19 cellular contexts compared by ENCODE assay signal in genomic region chr3:120137548-120137947, GRCh38.
"Had no signal": no experiment of that assay in that cellular context is flagged by ENCODE, and none has a peak within 500 bp of the region (broad histone marks: within the 10 kb centered on the region; RNA-seq: fewer than 3 reads in every experiment).

No MANE protein-coding gene starts in this region.

- H3K4me1 Mint-ChIP-seq: brain had no signal

- H3K27ac ChIP-seq: dorsolateral prefrontal cortex, gastroesophageal sphincter, heart left ventricle, neutrophil had no signal

- ATAC-seq: activated T-cell treated with anti-CD3 and anti-CD28 coated beads, Interleukin-2, amount 50 U/mL, for 4 hours; gastroesophageal sphincter; heart left ventricle; natural killer cell treated with Interleukin-12 subunit alpha and Interleukin-12 subunit beta and Interleukin-15 and Interleukin-18, amount 100 ng/mL, for 72 hours had no signal

- H3K9me3 Mint-ChIP-seq: activated naive CD4-positive, alpha-beta T cell treated with anti-CD3 and anti-CD28 coated beads for 36 hours; activated T-cell treated with anti-CD3 and anti-CD28 coated beads, Interleukin-2, amount 50 U/mL, for 4 hours; natural killer cell treated with Interleukin-12 subunit alpha and Interleukin-12 subunit beta and Interleukin-15 and Interleukin-18, amount 100 ng/mL, for 72 hours had no signal

- H3K4me3 Mint-ChIP-seq: activated naive CD4-positive, alpha-beta T cell treated with anti-CD3 and anti-CD28 coated beads for 36 hours; activated T-cell treated with anti-CD3 and anti-CD28 coated beads, Interleukin-2, amount 50 U/mL, for 4 hours; brain; natural killer cell treated with Interleukin-12 subunit alpha and Interleukin-12 subunit beta and Interleukin-15 and Interleukin-18, amount 100 ng/mL, for 72 hours had no signal

- H3K36me3 Mint-ChIP-seq: brain; natural killer cell treated with Interleukin-12 subunit alpha and Interleukin-12 subunit beta and Interleukin-15 and Interleukin-18, amount 100 ng/mL, for 72 hours had no signal

- H3K27me3 Mint-ChIP-seq: brain; natural killer cell treated with Interleukin-12 subunit alpha and Interleukin-12 subunit beta and Interleukin-15 and Interleukin-18, amount 100 ng/mL, for 72 hours had no signal

- H3K9me3 ChIP-seq: gastroesophageal sphincter, heart left ventricle, neutrophil had no signal

- H3K27ac Mint-ChIP-seq: activated naive CD4-positive, alpha-beta T cell treated with anti-CD3 and anti-CD28 coated beads for 36 hours; brain; natural killer cell treated with Interleukin-12 subunit alpha and Interleukin-12 subunit beta and Interleukin-15 and Interleukin-18, amount 100 ng/mL, for 72 hours had no signal

- H3K4me3 ChIP-seq: dorsolateral prefrontal cortex, gastroesophageal sphincter, heart left ventricle had no signal

- DNase-seq: activated CD4-positive, alpha-beta T cell treated with anti-CD3 and anti-CD28 coated beads, Interleukin-2, amount 50 U/mL, for 1 hour; activated CD8-positive, alpha-beta memory T cell treated with anti-CD3 and anti-CD28 coated beads, Interleukin-2, amount 50 U/mL, for 4 hours; activated naive CD4-positive, alpha-beta T cell treated with anti-CD3 and anti-CD28 coated beads for 36 hours; activated T-cell treated with anti-CD3 and anti-CD28 coated beads, Interleukin-2, amount 50 U/mL, for 4 hours; anterior cingulate cortex; central memory CD4-positive, alpha-beta T cell; dorsolateral prefrontal cortex; erythroblast; heart left ventricle; kidney glomerular epithelial cell; mesendoderm; retina; stimulated activated CD8-positive, alpha-beta memory T cell treated with anti-CD3 and anti-CD28 coated beads, Interleukin-4, amount 100 ng/mL, for 48 hours; stimulated activated naive CD4-positive, alpha-beta T cell; T1000 had no signal

- H3K4me1 ChIP-seq: gastroesophageal sphincter, heart left ventricle had no signal

- H3K27me3 ChIP-seq: dorsolateral prefrontal cortex, gastroesophageal sphincter, heart left ventricle, neutrophil had no signal

- H3K36me3 ChIP-seq: gastroesophageal sphincter, heart left ventricle, neutrophil had no signal
